Comparison of ENCODE assay signal across 10 cellular contexts in the genomic region with DNA sequence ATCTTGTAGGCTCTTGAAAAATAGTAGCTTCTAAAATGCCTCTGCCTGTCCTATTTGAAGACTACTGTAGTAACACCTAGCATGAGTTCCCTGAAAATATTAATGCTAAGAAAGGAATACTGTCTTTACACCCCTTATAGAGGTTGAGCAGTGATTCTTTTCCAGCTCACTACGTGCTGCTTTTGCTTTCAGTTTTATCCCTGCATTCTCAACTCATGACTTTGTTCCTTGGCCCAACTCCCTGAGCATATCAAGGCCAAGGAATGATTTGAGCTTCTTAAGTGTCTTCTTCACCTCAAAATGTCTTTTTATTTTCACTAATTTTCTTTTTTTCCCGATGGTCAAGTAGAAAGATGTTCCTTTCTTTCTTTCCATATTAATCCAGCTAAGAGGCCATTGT. TPM values are rescaled to one million over a fixed set of nuclear protein-coding genes. Genes with fewer than 3 reads are reported as not detected.
DNase-seq lines count a peak whose midpoint lies in the region; ATAC-seq and TF ChIP-seq lines count a peak whose summit lies in the region.
"Had no signal": no experiment of that assay in that cellular context is flagged by ENCODE, and none has a peak within 500 bp of the region (broad histone marks: within the 10 kb centered on the region; RNA-seq: fewer than 3 reads in every experiment).

No MANE protein-coding gene starts in this region.

- TF ChIP-seq CTCF in AG10803 (conservative IDR thresholded peaks at IDR 0.05; ENCODE audit: low read length) (no peak), Panc1 (IDR thresholded peaks at IDR 0.05) (no peak), fibroblast of the aortic adventitia (IDR thresholded peaks at IDR 0.05; ENCODE audit: insufficient read depth, low read length) (no peak)

- H3K27me3 ChIP-seq in Panc1 (ENCODE audit: control insufficient read depth, insufficient read depth, low read length) = no peaks in the 10 kb centered on the region; the same call in 1 of the 2 replicates

- H3K4me3 Mint-ChIP-seq in stimulated activated naive CD8-positive, alpha-beta T cell treated with anti-CD3 and anti-CD28 coated beads, Interleukin-15, amount 100 ng/mL, for 72 hours = no peak overlapping the region

- 0 out of 2 replicates have a peak, but pooled peaks have one; percentile 66 for ATAC-seq in Panc1
- ATAC-seq in stimulated activated naive CD8-positive, alpha-beta T cell treated with anti-CD3 and anti-CD28 coated beads, Interleukin-15, amount 100 ng/mL, for 72 hours = no peak
- ATAC-seq: K562 had no signal

- H3K27me3 Mint-ChIP-seq in stimulated activated naive CD8-positive, alpha-beta T cell treated with anti-CD3 and anti-CD28 coated beads, Interleukin-15, amount 100 ng/mL, for 72 hours = peaks cover 31% of the 10 kb centered on the region

- H3K4me1 Mint-ChIP-seq in stimulated activated naive CD8-positive, alpha-beta T cell treated with anti-CD3 and anti-CD28 coated beads, Interleukin-15, amount 100 ng/mL, for 72 hours = peaks cover 7% of the 10 kb centered on the region

- H3K27ac ChIP-seq in Panc1 (ENCODE audit: low read length) = no peak overlapping the region

- no peaks in the 10 kb centered on the region for H3K9me3 Mint-ChIP-seq in stimulated activated naive CD8-positive, alpha-beta T cell treated with anti-CD3 and anti-CD28 coated beads, Interleukin-15, amount 100 ng/mL, for 72 hours
- H3K9me3 Mint-ChIP-seq: effector memory CD8-positive, alpha-beta T cell had no signal

- CTCF ChIA-PET in Panc1 (lab: Charles Lee) = no interaction called here

- no peaks in the 10 kb centered on the region for H3K9me3 ChIP-seq in Panc1 (ENCODE audit: control insufficient read depth, insufficient read depth, low read depth, low read length)

- BruUV-seq in Panc1 (replicated peaks; lab: Mats Ljungman, UMichigan) = no TSS peak

- POLR2A ChIA-PET in Panc1 (lab: Charles Lee) = no interaction called here

- no peaks in the 10 kb centered on the region for H3K4me1 ChIP-seq in Panc1 (ENCODE audit: control insufficient read depth, insufficient read depth, low read length)

- H3K4me3 ChIP-seq in AG10803 (ENCODE audit: low read length) (peak overlapping the region; percentile 34), Panc1 (ENCODE audit: low read depth in 2 of 2, low read length in 2 of 2) (no peak overlapping the region), fibroblast of the aortic adventitia (ENCODE audit: low read depth, low read length) (no peak overlapping the region)
- H3K4me3 ChIP-seq: K562 had no signal

- in situ Hi-C loops in Panc1 (cut with HindIII; ENCODE audit: low pct_unique_long_range_greater_than_20kb, low sequenced_read_pairs) = no loop called here

- no peaks in the 10 kb centered on the region for H3K36me3 ChIP-seq in Panc1 (ENCODE audit: control insufficient read depth, insufficient read depth, low read length)

- intact Hi-C loops in Panc1 (cut with micrococcal nuclease; ENCODE audit: unreplicated experiment) = no loop called here

- DNase-seq in AG10803 (ENCODE audit: low read depth) (peak; percentile 77), Panc1 (ENCODE audit: low read depth, low spot score) (no peak), fibroblast of the aortic adventitia (ENCODE audit: low read depth) (peak; percentile 78), pons (ENCODE audit: low spot score) (peak; percentile 56), T-helper 9 cell (no peak), NCI-H2196 (lab: John Stamatoyannopoulos, UW; ENCODE audit: unreplicated experiment) (no peak)
- DNase-seq in activated CD4-positive, alpha-beta T cell treated with anti-CD3 and anti-CD28 coated beads for 4 hours = no peak
- DNase-seq in stimulated activated naive CD8-positive, alpha-beta T cell treated with anti-CD3 and anti-CD28 coated beads, Interleukin-15, amount 100 ng/mL, for 72 hours = no peak
- DNase-seq: effector memory CD8-positive, alpha-beta T cell had no signal

- no peak overlapping the region for H3K27ac Mint-ChIP-seq in stimulated activated naive CD8-positive, alpha-beta T cell treated with anti-CD3 and anti-CD28 coated beads, Interleukin-15, amount 100 ng/mL, for 72 hours
- H3K27ac Mint-ChIP-seq: effector memory CD8-positive, alpha-beta T cell had no signal

RNA-seq across cellular contexts. Expression of a gene that starts 16.5 kb away (rescaled TPM):
- not detected for total RNA-seq in Panc1 (2021; ENCODE audit: unreplicated experiment)
- polyA plus RNA-seq in Panc1 (2012; ENCODE audit: insufficient read length) = not detected
- not detected in 2 replicates for total RNA-seq in fibroblast of the aortic adventitia (ENCODE audit: low replicate concordance)
- total RNA-seq: K562 had no signal
- polyA plus RNA-seq: K562 had no signal

RNA-seq across cellular contexts. Expression of a gene that starts 29.2 kb away (rescaled TPM):
- total RNA-seq in Panc1 (2021; ENCODE audit: unreplicated experiment) = not detected
- polyA plus RNA-seq in Panc1 (2012; ENCODE audit: insufficient read length) = not detected
- total RNA-seq in fibroblast of the aortic adventitia (ENCODE audit: low replicate concordance) = 0.18 TPM in 1 of 2 replicates, not detected in the other
- total RNA-seq: K562 had no signal
- polyA plus RNA-seq: K562 had no signal

RNA-seq across cellular contexts. Expression of a gene that starts 38.7 kb away (rescaled TPM):
- total RNA-seq in Panc1 (2021; ENCODE audit: unreplicated experiment) (not detected), fibroblast of the aortic adventitia (ENCODE audit: low replicate concordance) (0.18 and 0.82 TPM in 2 replicates)
- not detected for polyA plus RNA-seq in Panc1 (2012; ENCODE audit: insufficient read length)
- total RNA-seq: K562 had no signal
- polyA plus RNA-seq: K562 had no signal

Comparison
In these comparisons a context has a peak if more than half of its experiments do, and no peak if none do; other contexts are left out.
1. DNase-seq: peak in AG10803 (single experiment), fibroblast of the aortic adventitia (single experiment) and pons (single experiment); none in Panc1 (single experiment), activated CD4-positive, alpha-beta T cell treated with anti-CD3 and anti-CD28 coated beads for 4 hours (0 of 2), T-helper 9 cell (single experiment), NCI-H2196 (single experiment) and stimulated activated naive CD8-positive, alpha-beta T cell treated with anti-CD3 and anti-CD28 coated beads, Interleukin-15, amount 100 ng/mL, for 72 hours (0 of 2).